20 cellular contexts compared by ENCODE assay signal in genomic region chrX:68915778-68916177, GRCh38.
DNase-seq lines count a peak whose midpoint lies in the region; ATAC-seq lines count a peak whose summit lies in the region.
"Had no signal": no experiment of that assay in that cellular context is flagged by ENCODE, and none has a peak within 500 bp of the region (broad histone marks: within the 10 kb centered on the region; RNA-seq: fewer than 3 reads in every experiment).

No MANE protein-coding gene starts in this region.

- no peaks in the 10 kb centered on the region for H3K27me3 ChIP-seq in CD4-positive, alpha-beta memory T cell (ENCODE audit: insufficient read depth, low read length)

- no peak overlapping the region for H3K4me3 ChIP-seq in CD4-positive, alpha-beta memory T cell (ENCODE audit: low read length in 2 of 2)
- H3K4me3 ChIP-seq: lower lobe of right lung had no signal

- peaks cover 0 to 8% of the 10 kb centered on the region in 2 donors for H3K27me3 Mint-ChIP-seq in CD4-positive, alpha-beta memory T cell
- peaks cover 2% of the 10 kb centered on the region for H3K27me3 Mint-ChIP-seq in activated CD4-positive, alpha-beta memory T cell treated with anti-CD3 and anti-CD28 coated beads for 36 hours
- H3K27me3 Mint-ChIP-seq in activated CD4-positive, alpha-beta T cell treated with anti-CD3 and anti-CD28 coated beads, Interleukin-2, amount 10 ng/mL, durations not matched to agents 24 days and 14 days: peaks cover 4% of the 10 kb centered on the region

- no peaks in the 10 kb centered on the region for H3K9me3 ChIP-seq in CD4-positive, alpha-beta memory T cell (ENCODE audit: control insufficient read depth in 1 of 2, low read length in 2 of 2)
- H3K9me3 ChIP-seq: lower lobe of right lung had no signal

- no peaks in the 10 kb centered on the region for H3K9me3 Mint-ChIP-seq in CD4-positive, alpha-beta memory T cell
- H3K9me3 Mint-ChIP-seq in activated CD4-positive, alpha-beta memory T cell treated with anti-CD3 and anti-CD28 coated beads for 36 hours: no peaks in the 10 kb centered on the region
- no peaks in the 10 kb centered on the region for H3K9me3 Mint-ChIP-seq in activated CD4-positive, alpha-beta T cell treated with anti-CD3 and anti-CD28 coated beads, Interleukin-2, amount 10 ng/mL, durations not matched to agents 24 days and 14 days
- H3K9me3 Mint-ChIP-seq: dendritic cell treated with granulocyte-macrophage colony-stimulating factor and Interleukin-4, amounts not matched to agents 40 ng/mL and 50 ng/mL, for 4 days; naive thymus-derived CD4-positive, alpha-beta T cell had no signal

- no peaks in the 10 kb centered on the region for H3K4me1 ChIP-seq in CD4-positive, alpha-beta memory T cell (ENCODE audit: insufficient read depth, low read length)
- H3K4me1 ChIP-seq: lower lobe of right lung had no signal

- H3K27ac Mint-ChIP-seq in CD4-positive, alpha-beta memory T cell: peak overlapping the region in 1 of 7 donors; percentile 9
- H3K27ac Mint-ChIP-seq in activated CD4-positive, alpha-beta memory T cell treated with anti-CD3 and anti-CD28 coated beads for 36 hours: no peak overlapping the region
- no peak overlapping the region for H3K27ac Mint-ChIP-seq in activated CD4-positive, alpha-beta T cell treated with anti-CD3 and anti-CD28 coated beads, Interleukin-2, amount 10 ng/mL, durations not matched to agents 24 days and 14 days
- H3K27ac Mint-ChIP-seq: dendritic cell treated with granulocyte-macrophage colony-stimulating factor and Interleukin-4, amounts not matched to agents 40 ng/mL and 50 ng/mL, for 4 days; naive thymus-derived CD4-positive, alpha-beta T cell had no signal

- H3K4me3 Mint-ChIP-seq in CD4-positive, alpha-beta memory T cell: no peak overlapping the region
- no peak overlapping the region for H3K4me3 Mint-ChIP-seq in activated CD4-positive, alpha-beta memory T cell treated with anti-CD3 and anti-CD28 coated beads for 36 hours
- no peak overlapping the region for H3K4me3 Mint-ChIP-seq in activated CD4-positive, alpha-beta T cell treated with anti-CD3 and anti-CD28 coated beads, Interleukin-2, amount 10 ng/mL, durations not matched to agents 24 days and 14 days
- H3K4me3 Mint-ChIP-seq: dendritic cell treated with granulocyte-macrophage colony-stimulating factor and Interleukin-4, amounts not matched to agents 40 ng/mL and 50 ng/mL, for 4 days; naive thymus-derived CD4-positive, alpha-beta T cell had no signal

- H3K27ac ChIP-seq in CD4-positive, alpha-beta memory T cell (ENCODE audit: low read depth, low read length): no peak overlapping the region
- H3K27ac ChIP-seq: lower lobe of right lung, RWPE1, WERI-Rb-1 had no signal

- intact Hi-C loops in CD4-positive, alpha-beta memory T cell (cut with micrococcal nuclease): no loop called here
- intact Hi-C loops in activated CD4-positive, alpha-beta memory T cell treated with anti-CD3 and anti-CD28 coated beads for 36 hours (cut with micrococcal nuclease): no loop called here
- intact Hi-C loops in activated CD4-positive, alpha-beta T cell treated with anti-CD3 and anti-CD28 coated beads, Interleukin-2, amount 10 ng/mL, durations not matched to agents 24 days and 14 days (cut with micrococcal nuclease): no loop called here

- H3K4me1 Mint-ChIP-seq in CD4-positive, alpha-beta memory T cell: no peaks in the 10 kb centered on the region
- no peaks in the 10 kb centered on the region for H3K4me1 Mint-ChIP-seq in activated CD4-positive, alpha-beta memory T cell treated with anti-CD3 and anti-CD28 coated beads for 36 hours (ENCODE audit: low read depth)
- H3K4me1 Mint-ChIP-seq in activated CD4-positive, alpha-beta T cell treated with anti-CD3 and anti-CD28 coated beads, Interleukin-2, amount 10 ng/mL, durations not matched to agents 24 days and 14 days: peaks cover 2% of the 10 kb centered on the region

- H3K36me3 Mint-ChIP-seq in CD4-positive, alpha-beta memory T cell: no peaks in the 10 kb centered on the region
- no peaks in the 10 kb centered on the region for H3K36me3 Mint-ChIP-seq in activated CD4-positive, alpha-beta memory T cell treated with anti-CD3 and anti-CD28 coated beads for 36 hours
- H3K36me3 Mint-ChIP-seq in activated CD4-positive, alpha-beta T cell treated with anti-CD3 and anti-CD28 coated beads, Interleukin-2, amount 10 ng/mL, durations not matched to agents 24 days and 14 days (ENCODE audit: low read depth): no peaks in the 10 kb centered on the region
- H3K36me3 Mint-ChIP-seq: naive thymus-derived CD4-positive, alpha-beta T cell had no signal

- no peak for DNase-seq in CD4-positive, alpha-beta memory T cell
- no peak for DNase-seq in activated T-cell treated with anti-CD3 and anti-CD28 coated beads, Interleukin-2, amount 50 U/mL, for 48 hours
- DNase-seq in activated CD4-positive, alpha-beta memory T cell treated with anti-CD3 and anti-CD28 coated beads for 36 hours: no peak
- no peak for DNase-seq in activated CD4-positive, alpha-beta T cell treated with anti-CD3 and anti-CD28 coated beads, Interleukin-2, amount 10 ng/mL, durations not matched to agents 24 days and 14 days
- DNase-seq: ACHN; activated gamma-delta T cell treated with Interleukin-2 at 50 U/mL for 16 hours; EL; IMR-90; lower lobe of right lung; naive thymus-derived CD4-positive, alpha-beta T cell; NCI-H774; stimulated activated CD4-positive, alpha-beta T cell treated with anti-CD3 and anti-CD28 coated beads, Interleukin-15, amount 100 ng/mL, for 24 hours; T-helper 1 cell; WERI-Rb-1 had no signal

- no peaks in the 10 kb centered on the region for H3K36me3 ChIP-seq in CD4-positive, alpha-beta memory T cell (ENCODE audit: insufficient read depth, low read length)
- H3K36me3 ChIP-seq: lower lobe of right lung, WERI-Rb-1 had no signal

- peak; percentile 66 for ATAC-seq in GM18498 (IDR thresholded peaks at IDR 0.05; ENCODE audit: unreplicated experiment)
- peak; percentile 70 for ATAC-seq in GM19397 (IDR thresholded peaks at IDR 0.05; ENCODE audit: unreplicated experiment)
- peak; percentile 74 for ATAC-seq in HG02798 (IDR thresholded peaks at IDR 0.05; ENCODE audit: poor library complexity, unreplicated experiment)
- ATAC-seq in HG03571 (IDR thresholded peaks at IDR 0.05; ENCODE audit: unreplicated experiment): peak; percentile 86
- ATAC-seq: lower lobe of right lung; naive thymus-derived CD4-positive, alpha-beta T cell had no signal

- POLR2A ChIA-PET in CD4-positive, alpha-beta memory T cell (lab: Charles Lee; ENCODE audit: partially characterized antibody): no interaction called here
- POLR2A ChIA-PET in activated CD4-positive, alpha-beta memory T cell treated with anti-CD3 and anti-CD28 coated beads for 36 hours (lab: Charles Lee): no interaction called here

- CTCF ChIA-PET in CD4-positive, alpha-beta memory T cell (lab: Charles Lee; ENCODE audit: partially characterized antibody): no interaction called here
- CTCF ChIA-PET in activated CD4-positive, alpha-beta memory T cell treated with anti-CD3 and anti-CD28 coated beads for 36 hours (lab: Charles Lee): no interaction called here
